1 cellular context compared by ENCODE assay signal in the genomic region with DNA sequence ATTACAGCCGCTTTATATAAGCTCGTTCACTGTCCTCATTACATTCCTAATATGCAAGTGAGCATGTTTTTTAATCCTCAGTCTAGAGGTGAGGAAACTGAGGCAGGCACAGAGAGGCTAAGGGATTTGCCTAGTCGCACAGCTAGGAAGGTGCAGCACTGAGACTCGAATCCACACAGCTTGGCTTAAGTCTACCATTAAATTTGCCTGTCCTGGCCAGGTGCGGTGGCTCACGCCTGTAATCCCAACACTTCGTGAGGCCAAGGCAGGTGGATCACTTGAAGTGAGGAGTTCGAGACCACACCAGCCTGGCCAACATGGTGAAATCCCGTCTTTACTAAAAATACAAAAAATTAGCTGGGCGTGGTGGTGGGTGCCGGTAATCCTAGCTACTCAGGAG.
TF ChIP-seq lines count a peak whose summit lies in the region.

No MANE protein-coding gene starts in this region.

TF ChIP-seq in GM23338, 12 proteins besides CTCF, POLR2A, EP300 and RAD21 (continued from another document):
- TF ChIP-seq, protein P1, sequence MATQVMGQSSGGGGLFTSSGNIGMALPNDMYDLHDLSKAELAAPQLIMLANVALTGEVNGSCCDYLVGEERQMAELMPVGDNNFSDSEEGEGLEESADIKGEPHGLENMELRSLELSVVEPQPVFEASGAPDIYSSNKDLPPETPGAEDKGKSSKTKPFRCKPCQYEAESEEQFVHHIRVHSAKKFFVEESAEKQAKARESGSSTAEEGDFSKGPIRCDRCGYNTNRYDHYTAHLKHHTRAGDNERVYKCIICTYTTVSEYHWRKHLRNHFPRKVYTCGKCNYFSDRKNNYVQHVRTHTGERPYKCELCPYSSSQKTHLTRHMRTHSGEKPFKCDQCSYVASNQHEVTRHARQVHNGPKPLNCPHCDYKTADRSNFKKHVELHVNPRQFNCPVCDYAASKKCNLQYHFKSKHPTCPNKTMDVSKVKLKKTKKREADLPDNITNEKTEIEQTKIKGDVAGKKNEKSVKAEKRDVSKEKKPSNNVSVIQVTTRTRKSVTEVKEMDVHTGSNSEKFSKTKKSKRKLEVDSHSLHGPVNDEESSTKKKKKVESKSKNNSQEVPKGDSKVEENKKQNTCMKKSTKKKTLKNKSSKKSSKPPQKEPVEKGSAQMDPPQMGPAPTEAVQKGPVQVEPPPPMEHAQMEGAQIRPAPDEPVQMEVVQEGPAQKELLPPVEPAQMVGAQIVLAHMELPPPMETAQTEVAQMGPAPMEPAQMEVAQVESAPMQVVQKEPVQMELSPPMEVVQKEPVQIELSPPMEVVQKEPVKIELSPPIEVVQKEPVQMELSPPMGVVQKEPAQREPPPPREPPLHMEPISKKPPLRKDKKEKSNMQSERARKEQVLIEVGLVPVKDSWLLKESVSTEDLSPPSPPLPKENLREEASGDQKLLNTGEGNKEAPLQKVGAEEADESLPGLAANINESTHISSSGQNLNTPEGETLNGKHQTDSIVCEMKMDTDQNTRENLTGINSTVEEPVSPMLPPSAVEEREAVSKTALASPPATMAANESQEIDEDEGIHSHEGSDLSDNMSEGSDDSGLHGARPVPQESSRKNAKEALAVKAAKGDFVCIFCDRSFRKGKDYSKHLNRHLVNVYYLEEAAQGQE (IDR thresholded peaks at IDR 0.05; ENCODE audit: unreplicated experiment) = no peak
- TF ChIP-seq, protein P2, sequence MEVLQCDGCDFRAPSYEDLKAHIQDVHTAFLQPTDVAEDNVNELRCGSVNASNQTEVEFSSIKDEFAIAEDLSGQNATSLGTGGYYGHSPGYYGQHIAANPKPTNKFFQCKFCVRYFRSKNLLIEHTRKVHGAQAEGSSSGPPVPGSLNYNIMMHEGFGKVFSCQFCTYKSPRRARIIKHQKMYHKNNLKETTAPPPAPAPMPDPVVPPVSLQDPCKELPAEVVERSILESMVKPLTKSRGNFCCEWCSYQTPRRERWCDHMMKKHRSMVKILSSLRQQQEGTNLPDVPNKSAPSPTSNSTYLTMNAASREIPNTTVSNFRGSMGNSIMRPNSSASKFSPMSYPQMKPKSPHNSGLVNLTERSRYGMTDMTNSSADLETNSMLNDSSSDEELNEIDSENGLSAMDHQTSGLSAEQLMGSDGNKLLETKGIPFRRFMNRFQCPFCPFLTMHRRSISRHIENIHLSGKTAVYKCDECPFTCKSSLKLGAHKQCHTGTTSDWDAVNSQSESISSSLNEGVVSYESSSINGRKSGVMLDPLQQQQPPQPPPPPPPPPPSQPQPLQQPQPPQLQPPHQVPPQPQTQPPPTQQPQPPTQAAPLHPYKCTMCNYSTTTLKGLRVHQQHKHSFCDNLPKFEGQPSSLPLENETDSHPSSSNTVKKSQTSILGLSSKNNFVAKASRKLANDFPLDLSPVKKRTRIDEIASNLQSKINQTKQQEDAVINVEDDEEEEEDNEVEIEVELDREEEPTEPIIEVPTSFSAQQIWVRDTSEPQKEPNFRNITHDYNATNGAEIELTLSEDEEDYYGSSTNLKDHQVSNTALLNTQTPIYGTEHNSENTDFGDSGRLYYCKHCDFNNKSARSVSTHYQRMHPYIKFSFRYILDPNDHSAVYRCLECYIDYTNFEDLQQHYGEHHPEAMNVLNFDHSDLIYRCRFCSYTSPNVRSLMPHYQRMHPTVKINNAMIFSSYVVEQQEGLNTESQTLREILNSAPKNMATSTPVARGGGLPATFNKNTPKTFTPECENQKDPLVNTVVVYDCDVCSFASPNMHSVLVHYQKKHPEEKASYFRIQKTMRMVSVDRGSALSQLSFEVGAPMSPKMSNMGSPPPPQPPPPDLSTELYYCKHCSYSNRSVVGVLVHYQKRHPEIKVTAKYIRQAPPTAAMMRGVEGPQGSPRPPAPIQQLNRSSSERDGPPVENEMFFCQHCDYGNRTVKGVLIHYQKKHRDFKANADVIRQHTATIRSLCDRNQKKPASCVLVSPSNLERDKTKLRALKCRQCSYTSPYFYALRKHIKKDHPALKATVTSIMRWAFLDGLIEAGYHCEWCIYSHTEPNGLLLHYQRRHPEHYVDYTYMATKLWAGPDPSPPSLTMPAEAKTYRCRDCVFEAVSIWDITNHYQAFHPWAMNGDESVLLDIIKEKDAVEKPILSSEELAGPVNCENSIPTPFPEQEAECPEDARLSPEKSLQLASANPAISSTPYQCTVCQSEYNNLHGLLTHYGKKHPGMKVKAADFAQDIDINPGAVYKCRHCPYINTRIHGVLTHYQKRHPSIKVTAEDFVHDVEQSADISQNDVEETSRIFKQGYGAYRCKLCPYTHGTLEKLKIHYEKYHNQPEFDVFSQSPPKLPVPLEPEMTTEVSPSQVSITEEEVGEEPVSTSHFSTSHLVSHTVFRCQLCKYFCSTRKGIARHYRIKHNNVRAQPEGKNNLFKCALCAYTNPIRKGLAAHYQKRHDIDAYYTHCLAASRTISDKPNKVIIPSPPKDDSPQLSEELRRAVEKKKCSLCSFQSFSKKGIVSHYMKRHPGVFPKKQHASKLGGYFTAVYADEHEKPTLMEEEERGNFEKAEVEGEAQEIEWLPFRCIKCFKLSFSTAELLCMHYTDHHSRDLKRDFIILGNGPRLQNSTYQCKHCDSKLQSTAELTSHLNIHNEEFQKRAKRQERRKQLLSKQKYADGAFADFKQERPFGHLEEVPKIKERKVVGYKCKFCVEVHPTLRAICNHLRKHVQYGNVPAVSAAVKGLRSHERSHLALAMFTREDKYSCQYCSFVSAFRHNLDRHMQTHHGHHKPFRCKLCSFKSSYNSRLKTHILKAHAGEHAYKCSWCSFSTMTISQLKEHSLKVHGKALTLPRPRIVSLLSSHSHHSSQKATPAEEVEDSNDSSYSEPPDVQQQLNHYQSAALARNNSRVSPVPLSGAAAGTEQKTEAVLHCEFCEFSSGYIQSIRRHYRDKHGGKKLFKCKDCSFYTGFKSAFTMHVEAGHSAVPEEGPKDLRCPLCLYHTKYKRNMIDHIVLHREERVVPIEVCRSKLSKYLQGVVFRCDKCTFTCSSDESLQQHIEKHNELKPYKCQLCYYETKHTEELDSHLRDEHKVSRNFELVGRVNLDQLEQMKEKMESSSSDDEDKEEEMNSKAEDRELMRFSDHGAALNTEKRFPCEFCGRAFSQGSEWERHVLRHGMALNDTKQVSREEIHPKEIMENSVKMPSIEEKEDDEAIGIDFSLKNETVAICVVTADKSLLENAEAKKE (CRISPR knock-in tag; IDR thresholded peaks at IDR 0.05) = no peak
- no peak for TF ChIP-seq ZNF114 (CRISPR knock-in tag; IDR thresholded peaks at IDR 0.05)
- TF ChIP-seq, protein P3, sequence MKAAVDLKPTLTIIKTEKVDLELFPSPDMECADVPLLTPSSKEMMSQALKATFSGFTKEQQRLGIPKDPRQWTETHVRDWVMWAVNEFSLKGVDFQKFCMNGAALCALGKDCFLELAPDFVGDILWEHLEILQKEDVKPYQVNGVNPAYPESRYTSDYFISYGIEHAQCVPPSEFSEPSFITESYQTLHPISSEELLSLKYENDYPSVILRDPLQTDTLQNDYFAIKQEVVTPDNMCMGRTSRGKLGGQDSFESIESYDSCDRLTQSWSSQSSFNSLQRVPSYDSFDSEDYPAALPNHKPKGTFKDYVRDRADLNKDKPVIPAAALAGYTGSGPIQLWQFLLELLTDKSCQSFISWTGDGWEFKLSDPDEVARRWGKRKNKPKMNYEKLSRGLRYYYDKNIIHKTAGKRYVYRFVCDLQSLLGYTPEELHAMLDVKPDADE (IDR thresholded peaks at IDR 0.05) = no peak
- TF ChIP-seq NANOG (IDR thresholded peaks at IDR 0.05; ENCODE audit: borderline replicate concordance) = no peak
